In the genomic region with DNA sequence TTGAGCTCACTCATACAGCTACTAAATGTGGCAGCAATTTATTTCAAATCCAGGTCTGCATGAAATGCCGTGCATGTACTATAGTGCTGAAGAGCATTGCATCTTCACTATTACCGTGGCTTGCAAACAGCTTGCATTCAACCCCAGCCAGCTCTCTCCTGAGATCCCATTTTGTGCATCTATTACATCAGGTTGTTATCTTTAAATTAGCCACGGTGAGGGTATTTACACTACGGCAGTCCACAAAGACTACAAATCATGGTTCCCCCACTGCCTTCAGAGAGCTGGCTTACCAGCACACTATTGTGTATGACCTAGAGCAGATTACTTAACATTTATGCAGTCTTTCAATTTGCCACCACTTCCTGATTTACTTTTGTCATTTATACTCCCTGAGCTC, we compare ENCODE assay signal across 21 cellular contexts.
"Had no signal": no experiment of that assay in that cellular context is flagged by ENCODE, and none has a peak within 500 bp of the region (broad histone marks: within the 10 kb centered on the region; RNA-seq: fewer than 3 reads in every experiment).

No MANE protein-coding gene starts in this region.

- H3K4me3 ChIP-seq: body of pancreas, heart right ventricle, left lung, lung, tibial artery had no signal

- H3K4me1 ChIP-seq: body of pancreas, heart right ventricle, left lung had no signal

- H3K27me3 ChIP-seq: body of pancreas, heart right ventricle, left lung, tibial artery had no signal

- H3K9me3 ChIP-seq: body of pancreas, tibial artery had no signal

- DNase-seq: activated B cell treated with CpG ODN at 0.5 μM for 24 hours; activated CD4-positive, alpha-beta T cell treated with anti-CD3 and anti-CD28 coated beads for 4 hours; activated CD4-positive, alpha-beta T cell treated with anti-CD3 and anti-CD28 coated beads, Interleukin-2, amount 50 U/mL, for 48 hours; activated CD8-positive, alpha-beta memory T cell treated with anti-CD3 and anti-CD28 coated beads, Interleukin-2, amount 50 U/mL, for 48 hours; activated naive CD4-positive, alpha-beta T cell treated with Interleukin-2 at 50 U/mL for 16 hours; activated naive CD8-positive, alpha-beta T cell treated with anti-CD3 and anti-CD28 coated beads for 36 hours; activated T-cell treated with anti-CD3 and anti-CD28 coated beads, Interleukin-2, amount 50 U/mL, for 4 hours; body of pancreas; dermis blood vessel endothelial cell; effector CD8-positive, alpha-beta T cell; erythroblast; foreskin fibroblast; heart right ventricle; left lung; naive B cell; small intestine; stimulated activated CD4-positive, alpha-beta T cell treated with anti-CD3 and anti-CD28 coated beads, Interleukin-2, amount 100 ng/mL, for 24 hours; stimulated activated naive CD8-positive, alpha-beta T cell treated with anti-CD3 and anti-CD28 coated beads, Interleukin-15, amount 100 ng/mL, for 72 hours; T-helper 9 cell; tibial artery had no signal

- H3K27ac ChIP-seq: body of pancreas, heart right ventricle, left lung, tibial artery had no signal

- H3K36me3 ChIP-seq: heart right ventricle, left lung, tibial artery had no signal
